In genomic region chr1:27592600-27593340, GRCh38 we compare ENCODE assay signal across 12 cellular contexts. TPM values are rescaled to one million over a fixed set of nuclear protein-coding genes. Genes with fewer than 3 reads are reported as not detected.
DNase-seq lines count a peak whose midpoint lies in the region; TF ChIP-seq lines count a peak whose summit lies in the region.
"Had no signal": no experiment of that assay in that cellular context is flagged by ENCODE, and none has a peak within 500 bp of the region (broad histone marks: within the 10 kb centered on the region; RNA-seq: fewer than 3 reads in every experiment).

No MANE protein-coding gene starts in this region.

- no peak for TF ChIP-seq EP300 in tibial nerve (IDR thresholded peaks at IDR 0.05)

- DNase-seq in DMS 273 (lab: John Stamatoyannopoulos, UW; ENCODE audit: unreplicated experiment): peak; percentile 57
- DNase-seq in DMS 273 treated with DMSO at 0.1 percent for 48 hours (lab: John Stamatoyannopoulos, UW): no peak
- peak; percentile 88 for DNase-seq in endodermal cell
- DNase-seq in tibial nerve (ENCODE audit: low spot score in 2 of 2): no peak
- DNase-seq in CD8-positive, alpha-beta memory T cell: no peak
- DNase-seq in Kasumi-1 (lab: John Stamatoyannopoulos, UW): no peak
- no peak for DNase-seq in DMS153 (lab: John Stamatoyannopoulos, UW)
- DNase-seq: activated CD8-positive, alpha-beta memory T cell treated with anti-CD3 and anti-CD28 coated beads, Interleukin-2, amount 50 U/mL, for 48 hours; natural killer cell had no signal

- TF ChIP-seq POLR2A in tibial nerve (IDR thresholded peaks at IDR 0.05): no peak

- H3K4me1 ChIP-seq in endodermal cell (ENCODE audit: control insufficient read depth, insufficient read depth, low read length): peaks cover 22% of the 10 kb centered on the region
- peaks cover 96% of the 10 kb centered on the region for H3K4me1 ChIP-seq in muscle layer of colon (ENCODE audit: insufficient read depth, low read length)
- H3K4me1 ChIP-seq in tibial nerve: peaks cover 0 to 100% (median 83%) of the 10 kb centered on the region in 4 donors
- H3K4me1 ChIP-seq in CD8-positive, alpha-beta memory T cell (ENCODE audit: insufficient read depth, low read length): peaks cover 32% of the 10 kb centered on the region

- peaks cover 16% of the 10 kb centered on the region for H3K4me1 Mint-ChIP-seq in endodermal cell
- peaks cover 0 to 4% (median 4%) of the 10 kb centered on the region in 3 donors for H3K4me1 Mint-ChIP-seq in CD8-positive, alpha-beta memory T cell
- H3K4me1 Mint-ChIP-seq: natural killer cell had no signal

- POLR2A ChIA-PET in CD8-positive, alpha-beta memory T cell (lab: Charles Lee): no interaction called here

- TF ChIP-seq CTCF in endodermal cell (conservative IDR thresholded peaks at IDR 0.05) (no peak), tibial nerve (IDR thresholded peaks at IDR 0.05) (no peak)

- H3K9me3 ChIP-seq in endodermal cell (ENCODE audit: control insufficient read depth, low read length) (no peaks in the 10 kb centered on the region), muscle layer of colon (ENCODE audit: low read length) (no peaks in the 10 kb centered on the region), tibial nerve (no peaks in the 10 kb centered on the region)
- H3K9me3 ChIP-seq in CD8-positive, alpha-beta memory T cell (ENCODE audit: low read length): no peaks in the 10 kb centered on the region

- H3K4me3 ChIP-seq in endodermal cell (ENCODE audit: low read length): peak overlapping the region; percentile 72
- peak overlapping the region in 1 of 2 donors; percentile 17 for H3K4me3 ChIP-seq in muscle layer of colon (ENCODE audit: low read depth in 1 of 2, low read length in 2 of 2)
- H3K4me3 ChIP-seq in tibial nerve: no peak overlapping the region
- H3K4me3 ChIP-seq in CD8-positive, alpha-beta memory T cell (ENCODE audit: low read length): no peak overlapping the region

- no peaks in the 10 kb centered on the region for H3K9me3 Mint-ChIP-seq in endodermal cell
- no peaks in the 10 kb centered on the region for H3K9me3 Mint-ChIP-seq in CD8-positive, alpha-beta memory T cell
- H3K9me3 Mint-ChIP-seq: natural killer cell had no signal

- CTCF ChIA-PET in CD8-positive, alpha-beta memory T cell (lab: Charles Lee): interaction anchor here (1.2 to 2.6 kb wide), 2 partner anchors 9 to 24 kb away, joined by 3 to 8 read pairs; no protein-coding TSS in a partner anchor

- 34 to 38% methylated on average over 12 to 20 of the region's 20 CpGs for WGBS in endodermal cell (ENCODE audit: insufficient coverage in 1 of 2, insufficient read length in 1 of 2), 2 experiments
- 36 to 45% methylated on average over 7 to 9 of the region's 20 CpGs for WGBS in tibial nerve, 2 donors

- peak overlapping the region; percentile 42 for H3K4me3 Mint-ChIP-seq in endodermal cell
- H3K4me3 Mint-ChIP-seq in CD8-positive, alpha-beta memory T cell: no peak overlapping the region
- H3K4me3 Mint-ChIP-seq: natural killer cell had no signal

- H3K9ac ChIP-seq in endodermal cell (ENCODE audit: extremely low read depth, low read length, poor library complexity, severe bottlenecking): peak overlapping the region; percentile 48
- no peak overlapping the region for H3K9ac ChIP-seq in muscle layer of colon (ENCODE audit: low read length)

- H3K36me3 Mint-ChIP-seq in endodermal cell (ENCODE audit: low read depth): no peaks in the 10 kb centered on the region
- peaks cover 0 to 1% (median 0%) of the 10 kb centered on the region in 3 donors for H3K36me3 Mint-ChIP-seq in CD8-positive, alpha-beta memory T cell
- H3K36me3 Mint-ChIP-seq: natural killer cell had no signal

- H3K27ac ChIP-seq in endodermal cell (ENCODE audit: low read depth, low read length): peak overlapping the region; percentile 82
- H3K27ac ChIP-seq in muscle layer of colon (ENCODE audit: low read depth, low read length): peak overlapping the region; percentile 71
- peak overlapping the region in 3 of 4 donors; percentile 35 to 99 (median 98) for H3K27ac ChIP-seq in tibial nerve
- H3K27ac ChIP-seq in CD8-positive, alpha-beta memory T cell (ENCODE audit: low read depth, low read length): no peak overlapping the region
- H3K27ac ChIP-seq: 22Rv1 had no signal

- H3K27me3 ChIP-seq in endodermal cell (ENCODE audit: control insufficient read depth, insufficient read depth, low read length, poor library complexity, severe bottlenecking) (no peaks in the 10 kb centered on the region), muscle layer of colon (ENCODE audit: control insufficient read depth in 1 of 2, insufficient read depth in 2 of 2, low read length in 2 of 2) (no peaks in the 10 kb centered on the region), tibial nerve (no peaks in the 10 kb centered on the region)
- H3K27me3 ChIP-seq in CD8-positive, alpha-beta memory T cell (ENCODE audit: insufficient read depth, low read length, poor library complexity, severe bottlenecking): no peaks in the 10 kb centered on the region

- no peaks in the 10 kb centered on the region for H3K27me3 Mint-ChIP-seq in endodermal cell (ENCODE audit: insufficient read depth)
- H3K27me3 Mint-ChIP-seq in CD8-positive, alpha-beta memory T cell: no peaks in the 10 kb centered on the region

- peak overlapping the region; percentile 90 for H3K27ac Mint-ChIP-seq in endodermal cell
- peak overlapping the region in 1 of 8 donors; percentile 52 for H3K27ac Mint-ChIP-seq in CD8-positive, alpha-beta memory T cell
- H3K27ac Mint-ChIP-seq: natural killer cell had no signal

- H3K36me3 ChIP-seq in endodermal cell (ENCODE audit: control insufficient read depth, insufficient read depth, low read length): peaks cover 5% of the 10 kb centered on the region
- peaks cover 7% of the 10 kb centered on the region for H3K36me3 ChIP-seq in muscle layer of colon (ENCODE audit: insufficient read depth, low read length)
- peaks cover 0 to 10% (median 0%) of the 10 kb centered on the region in 3 donors for H3K36me3 ChIP-seq in tibial nerve
- no peaks in the 10 kb centered on the region for H3K36me3 ChIP-seq in CD8-positive, alpha-beta memory T cell (ENCODE audit: insufficient read depth, low read length)

RNA-seq across cellular contexts. Expression of gene AHDC1, which starts 11.2 kb away (rescaled TPM):
- total RNA-seq in endodermal cell (10 to 100 TPM; 39.3 to 41.2 TPM), tibial nerve (10 to 100 TPM; 26.4 to 39.9 (median 34.6) TPM)
- 52.1 TPM for polyA plus RNA-seq in endodermal cell (2013, experiment 1 of 2)
- polyA plus RNA-seq in endodermal cell (2013, experiment 2 of 2): 50.1 TPM
- 10 to 100 TPM; 11.5 TPM for total RNA-seq in CD8-positive, alpha-beta memory T cell
- polyA plus RNA-seq in CD8-positive, alpha-beta memory T cell: 1.9 TPM

RNA-seq across cellular contexts. Expression of gene FGR, which starts 42.2 kb away (rescaled TPM):
- total RNA-seq in endodermal cell (not detected), tibial nerve (10 to 100 TPM; 18.4 to 63.9 (median 22.6) TPM)
- 0.14 TPM for polyA plus RNA-seq in endodermal cell (2013, experiment 1 of 2)
- polyA plus RNA-seq in endodermal cell (2013, experiment 2 of 2): not detected
- 1 to 10 TPM; 1.6 to 1.8 TPM for total RNA-seq in CD8-positive, alpha-beta memory T cell
- 49.6 TPM for polyA plus RNA-seq in CD8-positive, alpha-beta memory T cell
- total RNA-seq: LHCN-M2 had no signal

Comparison
In these comparisons a context has a peak if more than half of its experiments do, and no peak if none do; other contexts are left out.
1. DNase-seq: peak in DMS 273 (single experiment) and endodermal cell (single experiment); none in DMS 273 treated with DMSO at 0.1 percent for 48 hours (single experiment), tibial nerve (0 of 2), CD8-positive, alpha-beta memory T cell (0 of 5), Kasumi-1 (0 of 2) and DMS153 (single experiment).
2. RNA of gene FGR, which starts 42.2 kb away (total RNA-seq): 18.4 to 63.9 TPM in tibial nerve; 1.6 to 1.8 TPM in CD8-positive, alpha-beta memory T cell and not detected in endodermal cell; every median in the first group is over 4 times any median in the second.